9 cellular contexts compared by ENCODE assay signal in genomic region chr18:8943900-8944870, GRCh38.
A peak's percentile ranks its signal among the peaks of the same experiment; 100 is the strongest.
DNase-seq lines count a peak whose midpoint lies in the region; ATAC-seq lines count a peak whose summit lies in the region.
"Had no signal": no experiment of that assay in that cellular context is flagged by ENCODE, and none has a peak within 500 bp of the region (broad histone marks: within the 10 kb centered on the region; RNA-seq: fewer than 3 reads in every experiment).

No MANE protein-coding gene starts in this region.

- no peak for ATAC-seq in GM21576 (IDR thresholded peaks at IDR 0.05; ENCODE audit: unreplicated experiment)

- peaks cover 0 to 31% (median 22%) of the 10 kb centered on the region in 11 experiments; a peak in 17 of 22 replicates for H3K9me3 ChIP-seq in BLaER1 treated with 17β-estradiol and CSF1 and Interleukin-3, amounts not matched to agents 10 nM and 100 nM (replicated peaks in 1 of 11)

- H3K4me1 ChIP-seq in BLaER1 treated with 17β-estradiol and CSF1 and Interleukin-3, amounts not matched to agents 10 nM and 100 nM: peaks cover 43 to 73% (median 52%) of the 10 kb centered on the region in 10 experiments

- H3K4me2 ChIP-seq in BLaER1 treated with 17β-estradiol and CSF1 and Interleukin-3, amounts not matched to agents 10 nM and 100 nM: peak overlapping the region; percentile 49 to 76 (median 64)

- H3K36me3 ChIP-seq in BLaER1 treated with 17β-estradiol and CSF1 and Interleukin-3, amounts not matched to agents 10 nM and 100 nM: no peaks in the 10 kb centered on the region

- H3K27ac ChIP-seq in BLaER1 treated with 17β-estradiol and CSF1 and Interleukin-3, amounts not matched to agents 10 nM and 100 nM: peak overlapping the region in 7 of 11 experiments; percentile 7 to 70 (median 41); a peak in 10 of 22 replicates

- peak overlapping the region in 1 of 10 experiments; percentile 9; a peak in 1 of 20 replicates for H3K4me3 ChIP-seq in BLaER1 treated with 17β-estradiol and CSF1 and Interleukin-3, amounts not matched to agents 10 nM and 100 nM

- H3K9ac ChIP-seq in BLaER1 treated with 17β-estradiol and CSF1 and Interleukin-3, amounts not matched to agents 10 nM and 100 nM: peak overlapping the region in 3 of 11 experiments; percentile 21 to 49 (median 26); a peak in 3 of 22 replicates

- H3K27me3 ChIP-seq in BLaER1 treated with 17β-estradiol and CSF1 and Interleukin-3, amounts not matched to agents 10 nM and 100 nM: no peaks in the 10 kb centered on the region

- DNase-seq in MV-4-11 (lab: John Stamatoyannopoulos, UW): peak; percentile 56
- DNase-seq in dermis microvascular lymphatic vessel endothelial cell (ENCODE audit: low read depth in 2 of 2): peak; percentile 20 to 59
- DNase-seq in myocyte (ENCODE audit: low read depth): peak; percentile 88
- no peak for DNase-seq in NCI-H2107 (lab: John Stamatoyannopoulos, UW)
- no peak for DNase-seq in HuH-7.5 (ENCODE audit: low spot score)
- no peak for DNase-seq in NCI-H2107 treated with DMSO at 0.1 percent for 48 hours (lab: John Stamatoyannopoulos, UW; ENCODE audit: unreplicated experiment)
- DNase-seq: NCI-H1105 had no signal

- H4K20me1 ChIP-seq in BLaER1 treated with 17β-estradiol and CSF1 and Interleukin-3, amounts not matched to agents 10 nM and 100 nM: no peaks in the 10 kb centered on the region

Comparison
In these comparisons a context has a peak if more than half of its experiments do, and no peak if none do; other contexts are left out.
1. DNase-seq: peak in MV-4-11 (single experiment), dermis microvascular lymphatic vessel endothelial cell (2 of 2) and myocyte (single experiment); none in NCI-H2107 (single experiment), HuH-7.5 (single experiment) and NCI-H2107 treated with DMSO at 0.1 percent for 48 hours (single experiment).